In genomic region chr1:109579044-109579443, GRCh38 we compare ENCODE assay signal across 21 cellular contexts. TPM values are rescaled to one million over a fixed set of nuclear protein-coding genes. Genes with fewer than 3 reads are reported as not detected.
A peak's percentile ranks its signal among the peaks of the same experiment; 100 is the strongest.
DNase-seq lines count a peak whose midpoint lies in the region; ATAC-seq, FAIRE-seq and TF ChIP-seq lines count a peak whose summit lies in the region.
"Had no signal": no experiment of that assay in that cellular context is flagged by ENCODE, and none has a peak within 500 bp of the region (broad histone marks: within the 10 kb centered on the region; RNA-seq: fewer than 3 reads in every experiment).

No MANE protein-coding gene starts in this region.

- H2AK5ac ChIP-seq in IMR-90 (ENCODE audit: low read depth, low read length): no peak overlapping the region

- DNase-seq in AG10803 (ENCODE audit: low read depth) (peak; percentile 39), IMR-90 (peak; percentile 46), chondrocyte (ENCODE audit: low spot score) (no peak), AML-193 (lab: John Stamatoyannopoulos, UW) (no peak), GM12891 (ENCODE audit: insufficient read length, low spot score) (no peak), H54 (ENCODE audit: insufficient read length, low spot score) (no peak), PC-3 (no peak)
- DNase-seq: activated B cell treated with CpG ODN at 0.5 μM for 24 hours; adrenal gland; DMS79 treated with DMSO at 0.1 percent for 48 hours; H7; NCI-H82; occipital lobe; stimulated activated naive CD8-positive, alpha-beta T cell treated with anti-CD3 and anti-CD28 coated beads, Interleukin-15, Interleukin-2, amounts not matched to agents 100 U/mL and 50 U/mL, for 24 hours had no signal

- H3K4me1 Mint-ChIP-seq in chondrocyte (ENCODE audit: low read depth) (peaks cover 14% of the 10 kb centered on the region), nephron (peaks cover 13% of the 10 kb centered on the region)

- peaks cover 16% of the 10 kb centered on the region; the same call in 1 of the 2 replicates for H4K20me1 ChIP-seq in IMR-90 (ENCODE audit: insufficient read depth, low read length)
- H4K20me1 ChIP-seq in PC-3 (ENCODE audit: low read length): no peaks in the 10 kb centered on the region

- no peak for TF ChIP-seq CTCF in AG10803 (conservative IDR thresholded peaks at IDR 0.05; ENCODE audit: low read length)
- TF ChIP-seq CTCF in IMR-90 (conservative IDR thresholded peaks at IDR 0.05; ENCODE audit: low read depth, low read length): no peak
- TF ChIP-seq CTCF in chondrocyte (IDR thresholded peaks at IDR 0.05): no peak
- no peak for TF ChIP-seq CTCF in nephron (IDR thresholded peaks at IDR 0.05; ENCODE audit: unreplicated experiment in 3 of 3)
- TF ChIP-seq CTCF in PC-3 (conservative IDR thresholded peaks at IDR 0.05; ENCODE audit: low read depth, low read length): no peak

- dilution Hi-C loops in IMR-90 (cut with HindIII; ENCODE audit: low sequenced_read_pairs, unreplicated experiment): no loop called here

- H3K18ac ChIP-seq in IMR-90 (ENCODE audit: low read depth, low read length): no peak overlapping the region

- BruUV-seq in IMR-90 (replicated peaks; lab: Mats Ljungman, UMichigan) (no TSS peak), PC-3 (replicated peaks; lab: Mats Ljungman, UMichigan) (no TSS peak)

- H3K23ac ChIP-seq in IMR-90 (ENCODE audit: low read depth, low read length): no peak overlapping the region

- no peaks in the 10 kb centered on the region for H3K27me3 ChIP-seq in IMR-90 (ENCODE audit: control insufficient read depth, insufficient read depth, low read length)
- H3K27me3 ChIP-seq in PC-3 (ENCODE audit: low read length): no peaks in the 10 kb centered on the region
- H3K27me3 ChIP-seq: adrenal gland, dorsolateral prefrontal cortex had no signal

- no peak for TF ChIP-seq RAD21 in IMR-90 (IDR thresholded peaks at IDR 0.05; ENCODE audit: low read length)

- H4K8ac ChIP-seq in IMR-90 (ENCODE audit: low read depth in 2 of 2, low read length in 2 of 2): no peak overlapping the region

- H3K36me3 Mint-ChIP-seq in chondrocyte (ENCODE audit: low read depth): peaks cover 15% of the 10 kb centered on the region
- H3K36me3 Mint-ChIP-seq in nephron (ENCODE audit: low read depth): peaks cover 61% of the 10 kb centered on the region

- H3K27ac ChIP-seq in IMR-90 (ENCODE audit: insufficient read depth, low read length) (no peak overlapping the region), PC-3 (ENCODE audit: low read length) (no peak overlapping the region)
- H3K27ac ChIP-seq: adrenal gland, C4-2B had no signal

- no peak overlapping the region for H3K4ac ChIP-seq in IMR-90 (ENCODE audit: low read depth, low read length)

- no peaks in the 10 kb centered on the region for H3K79me2 ChIP-seq in PC-3 (ENCODE audit: low read length)

- peak; percentile 60 for ATAC-seq in IMR-90 (ENCODE audit: low read depth)
- no peak for ATAC-seq in PC-3
- ATAC-seq: stimulated activated naive CD8-positive, alpha-beta T cell treated with anti-CD3 and anti-CD28 coated beads, Interleukin-15, Interleukin-2, amounts not matched to agents 100 U/mL and 50 U/mL, for 24 hours had no signal

- no CpG with 5 or more reads among the region's 3 CpGs for whole genome bisulfite sequencing in IMR-90 (ENCODE audit: extremely low coverage in 2 of 2, insufficient read length in 1 of 2), 2 experiments

- no peaks in the 10 kb centered on the region for H3K9me3 ChIP-seq in IMR-90 (ENCODE audit: control insufficient read depth, insufficient read depth, low read length)
- no peaks in the 10 kb centered on the region for H3K9me3 ChIP-seq in PC-3 (ENCODE audit: low read length)
- H3K9me3 ChIP-seq: adrenal gland had no signal

- H3K4me3 Mint-ChIP-seq in chondrocyte (ENCODE audit: unreplicated experiment): no peak overlapping the region
- no peak overlapping the region for H3K4me3 Mint-ChIP-seq in nephron
- H3K4me3 Mint-ChIP-seq: activated B cell treated with CpG ODN at 0.5 μM for 24 hours, memory B cell had no signal

- no peaks in the 10 kb centered on the region for H3K27me3 Mint-ChIP-seq in chondrocyte (ENCODE audit: low read depth)
- no peaks in the 10 kb centered on the region for H3K27me3 Mint-ChIP-seq in nephron (ENCODE audit: low read depth)
- H3K27me3 Mint-ChIP-seq: activated B cell treated with CpG ODN at 0.5 μM for 24 hours, memory B cell had no signal

- H4K91ac ChIP-seq in IMR-90 (ENCODE audit: insufficient read depth, low read depth, low read length): no peak overlapping the region

- H2BK5ac ChIP-seq in IMR-90 (ENCODE audit: low read depth, low read length, poor library complexity, severe bottlenecking): peak overlapping the region; percentile 39

- peaks cover 27 to 69% of the 10 kb centered on the region in 2 experiments for H3K79me1 ChIP-seq in IMR-90 (ENCODE audit: low read depth in 1 of 2, low read length in 2 of 2)

- H3K4me3 ChIP-seq in AG10803 (ENCODE audit: low read length): no peak overlapping the region
- H3K4me3 ChIP-seq in IMR-90 (ENCODE audit: insufficient read depth, low read depth, low read length): no peak overlapping the region
- no peak overlapping the region for H3K4me3 ChIP-seq in PC-3 (ENCODE audit: low read length)
- H3K4me3 ChIP-seq: adrenal gland, dorsolateral prefrontal cortex, skin epidermis had no signal

- H2AFZ ChIP-seq in IMR-90 (replicated peaks; ENCODE audit: low read length, poor library complexity): no peak overlapping the region
- no peak overlapping the region for H2AFZ ChIP-seq in PC-3 (ENCODE audit: low read length)

- H2BK20ac ChIP-seq in IMR-90 (ENCODE audit: low read depth, low read length): no peak overlapping the region

- CTCF ChIA-PET in IMR-90 (lab: Yijun Ruan, JAX) (interaction anchor here (0.6 to 0.9 kb wide), 2 partner anchors 16 to 514 kb away, joined by 3 read pairs; no protein-coding TSS in a partner anchor), PC-3 (lab: Charles Lee) (no interaction called here)

- no peak overlapping the region for H2AK9ac ChIP-seq in IMR-90 (replicated peaks; ENCODE audit: low read depth, low read length, poor library complexity)

- no peaks in the 10 kb centered on the region for H3F3A ChIP-seq in PC-3 (ENCODE audit: low read length, unreplicated experiment)

- H2BK120ac ChIP-seq in IMR-90 (ENCODE audit: low read depth, low read length): no peak overlapping the region

- TF ChIP-seq POLR2A in IMR-90 (IDR thresholded peaks at IDR 0.05; ENCODE audit: low read depth, low read length): no peak
- TF ChIP-seq POLR2A in GM12891 (IDR thresholded peaks at IDR 0.05; ENCODE audit: low read depth, low read length): no peak
- no peak for TF ChIP-seq POLR2A in H54 (IDR thresholded peaks at IDR 0.05; ENCODE audit: low read depth, low read length)

- H3K9me1 ChIP-seq in IMR-90 (ENCODE audit: insufficient read depth, low read length): peaks cover 8% of the 10 kb centered on the region; the same call in 1 of the 2 replicates

- H3K36me3 ChIP-seq in IMR-90 (ENCODE audit: control insufficient read depth, insufficient read depth, low read length): peaks cover 16% of the 10 kb centered on the region
- peaks cover 22% of the 10 kb centered on the region for H3K36me3 ChIP-seq in PC-3 (ENCODE audit: low read depth, low read length)

- no peak for FAIRE-seq in GM12891 (lab: Jason Lieb, UNC)
- no peak for FAIRE-seq in H54 (lab: Jason Lieb, UNC)

- no peak overlapping the region for H3K9ac ChIP-seq in IMR-90 (ENCODE audit: low read depth, low read length)
- no peak overlapping the region for H3K9ac ChIP-seq in PC-3 (ENCODE audit: low read length)

- no peak overlapping the region for H4K5ac ChIP-seq in IMR-90 (ENCODE audit: low read depth, low read length)

- in situ Hi-C loops in IMR-90 (cut with MboI; ENCODE audit: low sequenced_read_pairs): no loop called here

- no peak overlapping the region for H3K56ac ChIP-seq in IMR-90 (ENCODE audit: extremely low read depth, insufficient read depth, low read length)

- H3K4me1 ChIP-seq in IMR-90 (ENCODE audit: control insufficient read depth, insufficient read depth, low read length) (peaks cover 8% of the 10 kb centered on the region), PC-3 (ENCODE audit: insufficient read depth, low read length) (no peaks in the 10 kb centered on the region)
- H3K4me1 ChIP-seq: adrenal gland had no signal

- no peak overlapping the region for H3K4me2 ChIP-seq in IMR-90 (ENCODE audit: low read depth, low read length)
- no peak overlapping the region for H3K4me2 ChIP-seq in PC-3 (ENCODE audit: low read length)

- intact Hi-C loops in IMR-90 (cut with micrococcal nuclease): no loop called here
- intact Hi-C loops in PC-3 (cut with micrococcal nuclease): no loop called here

- H3K9me3 Mint-ChIP-seq in chondrocyte (ENCODE audit: low read depth) (no peaks in the 10 kb centered on the region), nephron (no peaks in the 10 kb centered on the region)
- H3K9me3 Mint-ChIP-seq: activated B cell treated with CpG ODN at 0.5 μM for 24 hours, memory B cell had no signal

- H3K27ac Mint-ChIP-seq in chondrocyte (ENCODE audit: unreplicated experiment) (peak overlapping the region; percentile 91), nephron (peak overlapping the region; percentile 93 to 95 (median 94))
- H3K27ac Mint-ChIP-seq: activated B cell treated with CpG ODN at 0.5 μM for 24 hours had no signal

- H3K9me2 ChIP-seq in PC-3 (replicated peaks; ENCODE audit: low read length): no peaks in the 10 kb centered on the region

- POLR2A ChIA-PET in IMR-90 (lab: Charles Lee; ENCODE audit: unreplicated experiment) (interaction anchor here (0.6 kb wide), 1 partner anchor 21 kb away, joined by 4 read pairs; no protein-coding TSS in a partner anchor), PC-3 (lab: Charles Lee; ENCODE audit: unreplicated experiment) (no interaction called here)

- H2BK15ac ChIP-seq in IMR-90 (ENCODE audit: low read depth, low read length): no peak overlapping the region

- no peak overlapping the region for H3K14ac ChIP-seq in IMR-90 (replicated peaks; ENCODE audit: low read depth, low read length)

RNA-seq across cellular contexts. Expression of gene GNAI3, which starts 30.6 kb away (rescaled TPM):
- total RNA-seq in IMR-90 (2012; rRNA removed): 14.9 and 25.0 TPM in 2 replicates
- polyA plus RNA-seq in IMR-90 (2012; rRNA removed): 4.8 and 5.9 TPM in 2 replicates
- polyA plus RNA-seq in IMR-90 (2012; cell fraction: cytosol; rRNA removed): 0.90 and 0.98 TPM in 2 replicates
- 0.58 and 3.0 TPM in 2 replicates for polyA plus RNA-seq in IMR-90 (2012; cell fraction: nucleus; rRNA removed; ENCODE audit: low replicate concordance)
- 10.7 to 11.3 TPM (median 10.8 TPM) in 3 replicates for total RNA-seq in chondrocyte
- polyA plus RNA-seq in GM12891 (2012; ENCODE audit: low read depth, missing spikeins): 4.5 TPM
- total RNA-seq in PC-3 (2014; rRNA removed): 6.7 and 6.8 TPM in 2 replicates

RNA-seq across cellular contexts. Expression of gene GPR61, which starts 39.4 kb away (rescaled TPM):
- under 0.01 TPM in 1 of 2 replicates, not detected in the other for total RNA-seq in IMR-90 (2012; rRNA removed)
- not detected in 2 replicates for polyA plus RNA-seq in IMR-90 (2012; rRNA removed)
- not detected in 2 replicates for polyA plus RNA-seq in IMR-90 (2012; cell fraction: cytosol; rRNA removed)
- 0.09 TPM in 1 of 2 replicates, not detected in the other for polyA plus RNA-seq in IMR-90 (2012; cell fraction: nucleus; rRNA removed; ENCODE audit: low replicate concordance)
- not detected in 3 replicates for total RNA-seq in chondrocyte
- 0.40 TPM for polyA plus RNA-seq in GM12891 (2012; ENCODE audit: low read depth, missing spikeins)
- total RNA-seq in PC-3 (2014; rRNA removed): 0.07 and 1.3 TPM in 2 replicates
- total RNA-seq: activated B cell treated with CpG ODN at 0.5 μM for 24 hours, fibroblast of villous mesenchyme had no signal

RNA-seq across cellular contexts. Expression of gene GNAT2, which starts 40.4 kb away (rescaled TPM):
- 0.28 and 0.36 TPM in 2 replicates for total RNA-seq in IMR-90 (2012; rRNA removed)
- polyA plus RNA-seq in IMR-90 (2012; rRNA removed): 0.17 and 0.26 TPM in 2 replicates
- polyA plus RNA-seq in IMR-90 (2012; cell fraction: cytosol; rRNA removed): 0.07 TPM in 1 of 2 replicates, not detected in the other
- 0.10 TPM in 1 of 2 replicates, not detected in the other for polyA plus RNA-seq in IMR-90 (2012; cell fraction: nucleus; rRNA removed; ENCODE audit: low replicate concordance)
- not detected in 3 replicates for total RNA-seq in chondrocyte
- polyA plus RNA-seq in GM12891 (2012; ENCODE audit: low read depth, missing spikeins): 0.27 TPM
- 0.29 and 0.69 TPM in 2 replicates for total RNA-seq in PC-3 (2014; rRNA removed)
- total RNA-seq: activated B cell treated with CpG ODN at 0.5 μM for 24 hours; H7; occipital lobe; T-helper 1 cell treated with Interleukin-12 subunit alpha and Interleukin-12 subunit beta and Interleukin-4 antibody, amounts not matched to agents 30 ng/mL and 1 ng/mL, for 36 hours had no signal

RNA-seq across cellular contexts. Expression of gene AMPD2, which starts 40.6 kb away (rescaled TPM):
- 50.3 and 61.5 TPM in 2 replicates for total RNA-seq in IMR-90 (2012; rRNA removed)
- 103 and 116 TPM in 2 replicates for polyA plus RNA-seq in IMR-90 (2012; rRNA removed)
- 64.5 and 81.2 TPM in 2 replicates for polyA plus RNA-seq in IMR-90 (2012; cell fraction: cytosol; rRNA removed)
- polyA plus RNA-seq in IMR-90 (2012; cell fraction: nucleus; rRNA removed; ENCODE audit: low replicate concordance): 569 and 1,268 TPM in 2 replicates
- total RNA-seq in chondrocyte: 70.6 to 100 TPM (median 74.2 TPM) in 3 replicates
- 52.7 TPM for polyA plus RNA-seq in GM12891 (2012; ENCODE audit: low read depth, missing spikeins)
- 75.3 and 128 TPM in 2 replicates for total RNA-seq in PC-3 (2014; rRNA removed)

Comparison
In these comparisons a context has a peak if more than half of its experiments do, and no peak if none do; other contexts are left out.
1. DNase-seq: peak in AG10803 (single experiment) and IMR-90 (single experiment); none in chondrocyte (single experiment), AML-193 (0 of 2), GM12891 (single experiment), H54 (single experiment) and PC-3 (single experiment).